In the genomic region with DNA sequence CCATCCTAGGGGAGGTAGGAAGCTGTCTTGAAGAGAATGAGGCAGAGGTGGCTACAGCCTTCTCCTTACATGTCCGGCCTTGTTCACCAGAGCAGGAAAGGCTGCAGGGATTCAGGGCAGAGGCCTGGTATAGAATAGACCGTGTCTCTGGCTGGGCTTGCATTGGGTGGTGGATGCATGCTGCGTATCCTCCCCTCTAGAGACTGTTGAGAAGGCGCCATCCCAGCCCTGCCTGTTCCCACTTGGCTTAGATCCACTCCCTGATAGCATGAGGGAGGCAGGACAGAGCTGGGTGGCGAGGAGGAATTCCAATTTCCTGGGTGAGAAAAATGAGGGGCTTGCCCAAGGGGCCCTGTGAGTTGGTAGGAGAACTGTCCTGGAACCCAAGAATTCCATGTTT, we compare ENCODE assay signal across 15 cellular contexts. TPM values are rescaled to one million over a fixed set of nuclear protein-coding genes. Genes with fewer than 3 reads are reported as not detected.
"Had no signal": no experiment of that assay in that cellular context is flagged by ENCODE, and none has a peak within 500 bp of the region (broad histone marks: within the 10 kb centered on the region; RNA-seq: fewer than 3 reads in every experiment).

No MANE protein-coding gene starts in this region.

- H3K9me3 ChIP-seq: right lobe of liver, thoracic aorta had no signal

- H3K27ac ChIP-seq: right lobe of liver, thoracic aorta had no signal

- FAIRE-seq: endothelial cell of umbilical vein had no signal

- H3K27me3 ChIP-seq: right lobe of liver had no signal

- H3K4me1 ChIP-seq: right lobe of liver had no signal

- H3K4me1 Mint-ChIP-seq: stimulated activated naive CD8-positive, alpha-beta T cell treated with anti-CD3 and anti-CD28 coated beads, Interleukin-15, amount 100 ng/mL, for 72 hours had no signal

- H3K36me3 Mint-ChIP-seq: activated naive CD4-positive, alpha-beta T cell treated with anti-CD3 and anti-CD28 coated beads, Interleukin-2, amount 50 U/mL, for 72 hours; WTC11 had no signal

- DNase-seq: activated CD4-positive, alpha-beta T cell treated with anti-CD3 and anti-CD28 coated beads for 48 hours; activated CD8-positive, alpha-beta T cell treated with anti-CD3 and anti-CD28 coated beads for 36 hours; activated effector memory CD4-positive, alpha-beta T cell treated with Interleukin-2 at 50 U/mL for 16 hours; activated T-cell treated with anti-CD3 and anti-CD28 coated beads, Interleukin-2, amount 50 U/mL, for 4 hours; central memory CD4-positive, alpha-beta T cell; cortex of kidney; effector CD8-positive, alpha-beta T cell; hypothalamus; right lobe of liver; stimulated activated naive CD8-positive, alpha-beta T cell treated with anti-CD3 and anti-CD28 coated beads, Interleukin-15, amount 100 ng/mL, for 72 hours had no signal

- H3K36me3 ChIP-seq: right lobe of liver, thoracic aorta had no signal

- H3K27ac Mint-ChIP-seq: activated CD8-positive, alpha-beta T cell treated with anti-CD3 and anti-CD28 coated beads for 36 hours; activated naive CD4-positive, alpha-beta T cell treated with anti-CD3 and anti-CD28 coated beads, Interleukin-2, amount 50 U/mL, for 72 hours; T-helper 1 cell treated with Interleukin-12 subunit alpha and Interleukin-12 subunit beta and Interleukin-4 antibody, amounts not matched to agents 30 μg/mL and 1 μg/mL, for 36 hours; WTC11 had no signal

- H3K4me3 ChIP-seq: right lobe of liver, thoracic aorta had no signal

- H3K9me3 Mint-ChIP-seq: activated CD8-positive, alpha-beta T cell treated with anti-CD3 and anti-CD28 coated beads for 36 hours; activated naive CD4-positive, alpha-beta T cell treated with anti-CD3 and anti-CD28 coated beads, Interleukin-2, amount 50 U/mL, for 72 hours; activated T-cell treated with anti-CD3 and anti-CD28 coated beads, Interleukin-2, amount 50 U/mL, for 4 hours; stimulated activated naive CD8-positive, alpha-beta T cell treated with anti-CD3 and anti-CD28 coated beads, Interleukin-15, amount 100 ng/mL, for 72 hours; T-helper 1 cell treated with Interleukin-12 subunit alpha and Interleukin-12 subunit beta and Interleukin-4 antibody, amounts not matched to agents 30 μg/mL and 1 μg/mL, for 36 hours; WTC11 had no signal

- H3K4me3 Mint-ChIP-seq: activated CD8-positive, alpha-beta T cell treated with anti-CD3 and anti-CD28 coated beads for 36 hours; activated T-cell treated with anti-CD3 and anti-CD28 coated beads, Interleukin-2, amount 50 U/mL, for 4 hours; stimulated activated naive CD8-positive, alpha-beta T cell treated with anti-CD3 and anti-CD28 coated beads, Interleukin-15, amount 100 ng/mL, for 72 hours; T-helper 1 cell treated with Interleukin-12 subunit alpha and Interleukin-12 subunit beta and Interleukin-4 antibody, amounts not matched to agents 30 μg/mL and 1 μg/mL, for 36 hours; WTC11 had no signal

- H3K27me3 Mint-ChIP-seq: activated CD8-positive, alpha-beta T cell treated with anti-CD3 and anti-CD28 coated beads for 36 hours; stimulated activated naive CD8-positive, alpha-beta T cell treated with anti-CD3 and anti-CD28 coated beads, Interleukin-15, amount 100 ng/mL, for 72 hours had no signal

RNA-seq across cellular contexts. Expression of gene CORO2B, which starts 57.5 kb away (rescaled TPM):
- total RNA-seq: activated CD8-positive, alpha-beta T cell treated with anti-CD3 and anti-CD28 coated beads for 36 hours had no signal
